1 cellular context compared by ENCODE assay signal in genomic region chr7:75559355-75559986, GRCh38.
TF ChIP-seq lines count a peak whose summit lies in the region.

No MANE protein-coding gene starts in this region.

TF ChIP-seq in GM23338, 12 proteins besides CTCF, POLR2A, EP300 and RAD21 (continued from another document):
- no peak for TF ChIP-seq ZNF462 (CRISPR knock-in tag; IDR thresholded peaks at IDR 0.05)
- TF ChIP-seq POLR2AphosphoS5 (IDR thresholded peaks at IDR 0.05; ENCODE audit: low read depth): no peak
- no peak for TF ChIP-seq JUNB (IDR thresholded peaks at IDR 0.05; ENCODE audit: unreplicated experiment)
- TF ChIP-seq EZH2 (IDR thresholded peaks at IDR 0.05; ENCODE audit: low read depth, unreplicated experiment): no peak
- TF ChIP-seq STAT1 (IDR thresholded peaks at IDR 0.05; ENCODE audit: unreplicated experiment): no peak
- no peak for TF ChIP-seq EZH2phosphoT487 (IDR thresholded peaks at IDR 0.05; ENCODE audit: unreplicated experiment)
- TF ChIP-seq REST (IDR thresholded peaks at IDR 0.05; ENCODE audit: unreplicated experiment): no peak
- no peak for TF ChIP-seq ZNF331 (CRISPR knock-in tag; IDR thresholded peaks at IDR 0.05; ENCODE audit: low read depth)
- TF ChIP-seq CREB1 (CRISPR knock-in tag; IDR thresholded peaks at IDR 0.05; ENCODE audit: low read depth): no peak
- TF ChIP-seq ETS1 (IDR thresholded peaks at IDR 0.05): no peak
- TF ChIP-seq NANOG (IDR thresholded peaks at IDR 0.05; ENCODE audit: borderline replicate concordance): no peak
